In the genomic region with DNA sequence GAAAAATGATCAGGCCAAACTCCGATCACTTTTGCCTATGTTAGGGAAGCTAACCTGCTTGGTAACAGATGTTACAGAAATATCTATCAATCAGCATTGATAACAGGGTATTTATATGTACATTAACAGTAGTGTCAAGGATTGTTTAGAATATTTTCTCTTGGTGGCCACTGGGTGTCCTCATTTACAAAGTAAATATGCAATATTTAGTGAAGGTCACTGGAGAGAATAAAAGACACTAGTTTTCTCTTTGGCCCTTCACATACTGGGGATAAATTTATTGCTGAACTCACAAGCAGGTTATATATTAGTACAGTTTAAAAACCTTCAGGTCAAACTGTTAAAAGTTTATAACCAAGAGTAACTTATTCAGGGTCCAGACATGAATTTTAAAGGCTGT, we compare ENCODE assay signal across 9 cellular contexts.
DNase-seq lines count a peak whose midpoint lies in the region; ATAC-seq, FAIRE-seq and TF ChIP-seq lines count a peak whose summit lies in the region.
"Had no signal": no experiment of that assay in that cellular context is flagged by ENCODE, and none has a peak within 500 bp of the region (broad histone marks: within the 10 kb centered on the region; RNA-seq: fewer than 3 reads in every experiment).

No MANE protein-coding gene starts in this region.

- DNase-seq in NCI-H146 treated with DMSO at 0.1 percent for 48 hours (lab: John Stamatoyannopoulos, UW; ENCODE audit: unreplicated experiment): peak; percentile 43
- DNase-seq in chondrocyte (ENCODE audit: low spot score): no peak
- DNase-seq in mucosa of descending colon: no peak
- no peak for DNase-seq in GM12892 (ENCODE audit: insufficient read length)

- TF ChIP-seq POLR2A in GM18505 (IDR thresholded peaks at IDR 0.05; ENCODE audit: borderline replicate concordance, extremely low read depth, insufficient read depth, insufficient read length) (no peak), GM12892 (IDR thresholded peaks at IDR 0.05; ENCODE audit: low read depth, low read length) (no peak)

- H3K9me3 Mint-ChIP-seq in chondrocyte (ENCODE audit: low read depth): no peaks in the 10 kb centered on the region
- H3K9me3 Mint-ChIP-seq: dendritic cell treated with granulocyte-macrophage colony-stimulating factor and Interleukin-4, amounts not matched to agents 40 ng/mL and 50 ng/mL, for 4 days had no signal

- FAIRE-seq in GM12892 (lab: Jason Lieb, UNC): no peak

- H2AFZ ChIP-seq in ACC112 (ENCODE audit: low read length, unreplicated experiment): no peak overlapping the region

- H3K36me3 Mint-ChIP-seq in chondrocyte (ENCODE audit: low read depth): no peaks in the 10 kb centered on the region

- peaks cover 12% of the 10 kb centered on the region for H3K4me1 ChIP-seq in ACC112 (ENCODE audit: control insufficient read depth, insufficient read depth, low read length, unreplicated experiment)
- peaks cover 8% of the 10 kb centered on the region for H3K4me1 ChIP-seq in mucosa of descending colon (ENCODE audit: low read depth)

- peak overlapping the region; percentile 20; the same call in 1 of the 2 replicates for H3K27ac ChIP-seq in ACC112 (ENCODE audit: low read depth, low read length)

- no peaks in the 10 kb centered on the region for H3K9me3 ChIP-seq in mucosa of descending colon

- H3K4me1 Mint-ChIP-seq in chondrocyte (ENCODE audit: low read depth): peaks cover 37% of the 10 kb centered on the region

- H3K4me3 Mint-ChIP-seq in chondrocyte (ENCODE audit: unreplicated experiment): no peak overlapping the region
- H3K4me3 Mint-ChIP-seq: dendritic cell treated with granulocyte-macrophage colony-stimulating factor and Interleukin-4, amounts not matched to agents 40 ng/mL and 50 ng/mL, for 4 days had no signal

- H3K27ac Mint-ChIP-seq in chondrocyte (ENCODE audit: unreplicated experiment): no peak overlapping the region
- H3K27ac Mint-ChIP-seq: dendritic cell treated with granulocyte-macrophage colony-stimulating factor and Interleukin-4, amounts not matched to agents 40 ng/mL and 50 ng/mL, for 4 days had no signal

- H3K4me3 ChIP-seq in ACC112 (ENCODE audit: low read depth, low read length) (no peak overlapping the region), mucosa of descending colon (no peak overlapping the region)

- no peaks in the 10 kb centered on the region for H3K27me3 ChIP-seq in ACC112 (ENCODE audit: insufficient read depth, low read length)

- intact Hi-C loops in mucosa of descending colon (cut with DNase I, micrococcal nuclease): no loop called here

- peak; percentile 57 for ATAC-seq in mucosa of descending colon
- no peak for ATAC-seq in HG03342 (IDR thresholded peaks at IDR 0.05; ENCODE audit: unreplicated experiment)
- no peak for ATAC-seq in GM18505 (IDR thresholded peaks at IDR 0.05; ENCODE audit: unreplicated experiment)

- H3K36me3 ChIP-seq in ACC112 (ENCODE audit: insufficient read depth, low read length) (no peaks in the 10 kb centered on the region), mucosa of descending colon (ENCODE audit: low read depth) (no peaks in the 10 kb centered on the region)

- H3K27me3 Mint-ChIP-seq in chondrocyte (ENCODE audit: low read depth): no peaks in the 10 kb centered on the region
- H3K27me3 Mint-ChIP-seq: dendritic cell treated with granulocyte-macrophage colony-stimulating factor and Interleukin-4, amounts not matched to agents 40 ng/mL and 50 ng/mL, for 4 days had no signal

- H3K79me2 ChIP-seq in ACC112 (ENCODE audit: control insufficient read depth, insufficient read depth, low read length, unreplicated experiment): no peaks in the 10 kb centered on the region

- TF ChIP-seq CTCF in GM12872 (IDR thresholded peaks at IDR 0.05; ENCODE audit: insufficient read depth, low read depth, low read length): peak; percentile 22; the same call in 1 of the 3 replicates
- peak; percentile 86 for TF ChIP-seq CTCF in chondrocyte (IDR thresholded peaks at IDR 0.05)
- no peak for TF ChIP-seq CTCF in mucosa of descending colon (IDR thresholded peaks at IDR 0.05)
